ENCODE assay signal across 1 cellular context in genomic region chr5:40033411-40033810, GRCh38.
TF ChIP-seq lines count a peak whose summit lies in the region.

No MANE protein-coding gene starts in this region.

TF ChIP-seq in GM12878, 131 proteins besides CTCF, POLR2A, EP300 and RAD21 (continued from another document):
- no peak for TF ChIP-seq NKRF (conservative IDR thresholded peaks at IDR 0.05)
- TF ChIP-seq ATF7 (IDR thresholded peaks at IDR 0.05; ENCODE audit: low read depth) = peak; percentile 33; the same call in 1 of the 2 replicates
- TF ChIP-seq E4F1 (IDR thresholded peaks at IDR 0.05; ENCODE audit: borderline replicate concordance, partially characterized antibody) = no peak
- no peak for TF ChIP-seq HCFC1 (IDR thresholded peaks at IDR 0.05; ENCODE audit: low read length)
- no peak for TF ChIP-seq EGR1 (IDR thresholded peaks at IDR 0.05; ENCODE audit: borderline replicate concordance in 1 of 2, low read depth in 2 of 2, low read length in 2 of 2)
- peak; percentile 72; the same call in 1 of the 2 replicates for TF ChIP-seq TCF7 (IDR thresholded peaks at IDR 0.05; ENCODE audit: borderline replicate concordance)
